12 cellular contexts compared by ENCODE assay signal in genomic region chr10:3239920-3240909, GRCh38.
DNase-seq lines count a peak whose midpoint lies in the region; ATAC-seq, FAIRE-seq and TF ChIP-seq lines count a peak whose summit lies in the region.
"Had no signal": no experiment of that assay in that cellular context is flagged by ENCODE, and none has a peak within 500 bp of the region (broad histone marks: within the 10 kb centered on the region; RNA-seq: fewer than 3 reads in every experiment).

No MANE protein-coding gene starts in this region.

- WGBS in SK-N-SH (ENCODE audit: low lambda C conversion rate), result 91% methylated on average over 28 of the region's 30 CpGs
- 49% methylated on average over 22 of the region's 30 CpGs for WGBS in HepG2 (ENCODE audit: low lambda C conversion rate)
- WGBS in spleen, 5 donors, result 45 to 56% (median 52%) methylated on average over 30 of the region's 30 CpGs

- H3K27me3 ChIP-seq in SK-N-SH (ENCODE audit: insufficient read depth), result no peaks in the 10 kb centered on the region
- peaks cover 5 to 71% of the 10 kb centered on the region in 2 experiments for H3K27me3 ChIP-seq in HepG2 (ENCODE audit: control insufficient read depth in 1 of 2, insufficient read depth in 2 of 2, low read length in 2 of 2)
- H3K27me3 ChIP-seq in spleen (replicated peaks in 1 of 7), result peaks cover 0 to 13% (median 0%) of the 10 kb centered on the region in 7 donors
- no peaks in the 10 kb centered on the region for H3K27me3 ChIP-seq in MM.1S (replicated peaks; ENCODE audit: insufficient read depth, low read length)
- H3K27me3 ChIP-seq: SJSA1 had no signal

- ATAC-seq in SK-N-SH treated with all-trans-retinoic acid at 6 μM for 48 hours (no peak; the same call in 1 of the 3 replicates), T-helper 17 cell (no peak), HepG2 (peak; percentile 26), left colon (no peak)

- POLR2A ChIA-PET in SK-N-SH (lab: Yijun Ruan, JAX) (no interaction called here), HepG2 (lab: Yijun Ruan, JAX) (no interaction called here)

- H3K36me3 ChIP-seq in SK-N-SH (replicated peaks in 1 of 2; ENCODE audit: control insufficient read depth in 1 of 2, insufficient read depth in 2 of 2, low read length in 1 of 2), result no peaks in the 10 kb centered on the region
- no peaks in the 10 kb centered on the region for H3K36me3 ChIP-seq in HepG2 (replicated peaks in 1 of 2; ENCODE audit: control insufficient read depth in 1 of 2, insufficient read depth in 2 of 2, low read length in 2 of 2)
- H3K36me3 ChIP-seq in spleen, result no peaks in the 10 kb centered on the region
- no peaks in the 10 kb centered on the region for H3K36me3 ChIP-seq in MM.1S (replicated peaks; ENCODE audit: insufficient read depth, low read length)
- H3K36me3 ChIP-seq: SJSA1 had no signal

- peak overlapping the region; percentile 36 for H3K4me3 Mint-ChIP-seq in T-helper 17 cell

- H3K36me3 Mint-ChIP-seq in T-helper 17 cell (ENCODE audit: low read depth), result no peaks in the 10 kb centered on the region

- H3F3A ChIP-seq in SK-N-SH (replicated peaks; ENCODE audit: insufficient read depth) (no peaks in the 10 kb centered on the region), MM.1S (ENCODE audit: insufficient read depth, low read length) (no peaks in the 10 kb centered on the region)

- no peak for TF ChIP-seq RAD21 in SK-N-SH (IDR thresholded peaks at IDR 0.05; ENCODE audit: low read length)
- no peak for TF ChIP-seq RAD21 in HepG2 (CRISPR knock-in tag; IDR thresholded peaks at IDR 0.05)

- H3K9me2 ChIP-seq in SK-N-SH (no peaks in the 10 kb centered on the region), MM.1S (replicated peaks; ENCODE audit: insufficient read depth, low read length) (no peaks in the 10 kb centered on the region)

- DNase-seq in SK-N-SH, result no peak
- DNase-seq in T-helper 17 cell, result no peak
- DNase-seq in HepG2 (ENCODE audit: low spot score), result no peak
- no peak for DNase-seq in spleen
- DNase-seq in NCI-H526 (lab: John Stamatoyannopoulos, UW), result no peak
- DNase-seq in MM.1S, result no peak
- DNase-seq in left colon, result no peak
- DNase-seq: cortex of kidney, NCI-H1930 had no signal

- TF ChIP-seq CTCF in SK-N-SH (IDR thresholded peaks at IDR 0.05) (no peak), HepG2 (CRISPR knock-in tag; IDR thresholded peaks at IDR 0.05) (no peak), spleen (IDR thresholded peaks at IDR 0.05 in 8 of 11, conservative IDR thresholded peaks at IDR 0.05 in 3 of 11) (peak in 2 of 11 experiments; percentile 7 to 18), MM.1S (IDR thresholded peaks at IDR 0.05; ENCODE audit: low read length) (no peak)

- H2AFZ ChIP-seq in SK-N-SH (ENCODE audit: low read depth) (0 out of 2 replicates have a peak overlapping the region, but pooled peaks have one; percentile 19), HepG2 (ENCODE audit: low read length) (no peak overlapping the region), MM.1S (ENCODE audit: low read length) (no peak overlapping the region)

- CTCF ChIA-PET in SK-N-SH (lab: Yijun Ruan, JAX) (interaction anchor here (0.6 to 1.9 kb wide), 33 partner anchors 9 to 1531 kb away, joined by 3 to 12 read pairs (median 3); partner anchors contain the start of gene KLF6), HepG2 (lab: Yijun Ruan, JAX; ENCODE audit: low intra/inter-chr PET ratio, low total read pairs) (interaction anchor here (2.3 to 2.6 kb wide), 2 partner anchors 1417 to 1527 kb away, joined by 7 to 9 read pairs; no protein-coding TSS in a partner anchor)

- H4K20me1 ChIP-seq in SK-N-SH (ENCODE audit: insufficient read depth) (no peaks in the 10 kb centered on the region), HepG2 (ENCODE audit: insufficient read depth, low read length) (no peaks in the 10 kb centered on the region), MM.1S (ENCODE audit: insufficient read depth, low read length) (no peaks in the 10 kb centered on the region)

- H3K4me1 ChIP-seq in SK-N-SH (ENCODE audit: control insufficient read depth in 1 of 2, insufficient read depth in 2 of 2, low read depth in 1 of 2, low read length in 1 of 2) (no peaks in the 10 kb centered on the region; a peak in 1 of 4 replicates), HepG2 (ENCODE audit: insufficient read depth, low read length) (no peaks in the 10 kb centered on the region), spleen (peaks cover 0 to 16% (median 10%) of the 10 kb centered on the region in 6 donors), MM.1S (ENCODE audit: low read length) (no peaks in the 10 kb centered on the region)
- H3K4me1 ChIP-seq: Caco-2 had no signal

- TF ChIP-seq EP300 in SK-N-SH (IDR thresholded peaks at IDR 0.05; ENCODE audit: borderline replicate concordance in 1 of 2, low read depth in 1 of 2, low read length in 1 of 2) (no peak), HepG2 (IDR thresholded peaks at IDR 0.05; ENCODE audit: low read depth in 2 of 2, low read length in 2 of 2) (no peak), HepG2 (CRISPR knock-in tag; IDR thresholded peaks at IDR 0.05; ENCODE audit: borderline replicate concordance) (no peak)

- no TSS peak for BruUV-seq in HepG2 (replicated peaks; lab: Mats Ljungman, UMichigan)

- peak overlapping the region in 1 of 2 experiments; percentile 37; a peak in 1 of 4 replicates for H3K27ac ChIP-seq in SK-N-SH (ENCODE audit: low read depth in 2 of 2, low read length in 1 of 2)
- no peak overlapping the region for H3K27ac ChIP-seq in HepG2 (ENCODE audit: extremely low read length, insufficient read depth, low read length)
- H3K27ac ChIP-seq in spleen, result peak overlapping the region in 7 of 8 donors; percentile 66 to 78 (median 73)
- no peak overlapping the region for H3K27ac ChIP-seq in MM.1S (ENCODE audit: low read length)
- H3K27ac ChIP-seq: SJSA1 had no signal

- intact Hi-C loops in HepG2 (cut with micrococcal nuclease; ENCODE audit: unreplicated experiment) (loop anchor here (1.0 to 10.0 kb wide), 3 partner anchors 535 to 1527 kb away; no protein-coding TSS in a partner anchor), spleen (cut with DNase I; ENCODE audit: low total_unique reads) (loop anchor here (5.0 to 10.0 kb wide), 3 partner anchors 535 to 1527 kb away; no protein-coding TSS in a partner anchor), left colon (cut with DNase I, micrococcal nuclease) (loop anchor here (10.0 kb wide), 3 partner anchors 535 to 1525 kb away; no protein-coding TSS in a partner anchor)

- H3K4me3 ChIP-seq in SK-N-SH (ENCODE audit: low read depth in 2 of 2, low read length in 1 of 2) (no peak overlapping the region; a peak in 1 of 4 replicates), HepG2 (replicated peaks in 1 of 3; ENCODE audit: insufficient read depth in 1 of 3, low read depth in 2 of 3, low read length in 3 of 3) (no peak overlapping the region), spleen (peak overlapping the region in 5 of 8 donors; percentile 4 to 46 (median 19)), MM.1S (ENCODE audit: low read length) (no peak overlapping the region)
- H3K4me3 ChIP-seq: SJSA1 had no signal

- H3K79me2 ChIP-seq in SK-N-SH (ENCODE audit: insufficient read depth) (no peaks in the 10 kb centered on the region), HepG2 (ENCODE audit: insufficient read depth, low read length) (no peaks in the 10 kb centered on the region), MM.1S (ENCODE audit: low read length) (no peaks in the 10 kb centered on the region)

- no peak for TF ChIP-seq POLR2A in HepG2 (IDR thresholded peaks at IDR 0.05; ENCODE audit: insufficient read depth in 1 of 2, low read depth in 2 of 2, low read length in 2 of 2)
- no peak for TF ChIP-seq POLR2A in spleen (IDR thresholded peaks at IDR 0.05)

- no peak overlapping the region for H3K27ac Mint-ChIP-seq in T-helper 17 cell

- in situ Hi-C loops in HepG2 (cut with HindIII; ENCODE audit: extremely low pct_ligation_motif_present, low pct_unique_long_range_greater_than_20kb), result loop anchor here (10.0 to 25.0 kb wide), 2 partner anchors 522 to 1415 kb away; no protein-coding TSS in a partner anchor

- H3K9ac ChIP-seq in SK-N-SH (no peak overlapping the region), HepG2 (ENCODE audit: insufficient read depth, low read depth, low read length) (no peak overlapping the region), MM.1S (ENCODE audit: low read length) (no peak overlapping the region)

- no peak for FAIRE-seq in HepG2 (lab: Jason Lieb, UNC)

- H3K4me1 Mint-ChIP-seq in T-helper 17 cell, result no peaks in the 10 kb centered on the region

- H3K27me3 Mint-ChIP-seq in T-helper 17 cell, result peaks cover 20% of the 10 kb centered on the region

- H3K4me2 ChIP-seq in SK-N-SH (no peak overlapping the region), HepG2 (ENCODE audit: low read depth, low read length) (no peak overlapping the region), MM.1S (ENCODE audit: low read depth, low read length) (no peak overlapping the region)

- no peaks in the 10 kb centered on the region for H3K9me3 ChIP-seq in SK-N-SH
- H3K9me3 ChIP-seq in T-helper 17 cell (ENCODE audit: control insufficient read depth, low read length, poor library complexity, severe bottlenecking), result no peaks in the 10 kb centered on the region
- H3K9me3 ChIP-seq in HepG2 (ENCODE audit: low read length), result no peaks in the 10 kb centered on the region
- H3K9me3 ChIP-seq in spleen, result no peaks in the 10 kb centered on the region
- no peaks in the 10 kb centered on the region for H3K9me3 ChIP-seq in MM.1S (replicated peaks; ENCODE audit: insufficient read depth, low read length)
- H3K9me3 ChIP-seq: Caco-2, SJSA1 had no signal

TF ChIP-seq in SK-N-SH, 30 proteins besides CTCF, POLR2A, EP300 and RAD21 (continues in another document):
- TF ChIP-seq SMC3 (IDR thresholded peaks at IDR 0.05; ENCODE audit: low read depth, low read length), result no peak

TF ChIP-seq in SK-N-SH treated with all-trans-retinoic acid at 6 μM for 48 hours, 23 proteins besides CTCF, POLR2A, EP300 and RAD21 (continues in another document):
- no peak for TF ChIP-seq ZNF70 (CRISPR knock-in tag; IDR thresholded peaks at IDR 0.05)
- no peak for TF ChIP-seq ISL1 (CRISPR knock-in tag; IDR thresholded peaks at IDR 0.05)
- TF ChIP-seq TOX (CRISPR knock-in tag; IDR thresholded peaks at IDR 0.05; ENCODE audit: borderline replicate concordance), result no peak
- TF ChIP-seq ARNTL (CRISPR knock-in tag; IDR thresholded peaks at IDR 0.05; ENCODE audit: borderline replicate concordance, low read depth), result no peak
- no peak for TF ChIP-seq CSDC2 (CRISPR knock-in tag; IDR thresholded peaks at IDR 0.05)
- no peak for TF ChIP-seq ZFP30 (CRISPR knock-in tag; IDR thresholded peaks at IDR 0.05)
- no peak for TF ChIP-seq PPARA (CRISPR knock-in tag; IDR thresholded peaks at IDR 0.05; ENCODE audit: borderline replicate concordance)

TF ChIP-seq in HepG2, 621 proteins besides CTCF, POLR2A, EP300 and RAD21 (continues in another document):
- no peak for TF ChIP-seq ZNF207 (IDR thresholded peaks at IDR 0.05; ENCODE audit: borderline replicate concordance)

Comparison
In these comparisons a context has a peak if more than half of its experiments do, and no peak if none do; other contexts are left out.
1. H3K27ac ChIP-seq: peak in spleen (7 of 8); none in HepG2 (single experiment) and MM.1S (single experiment).
2. H3K4me3 ChIP-seq: peak in spleen (5 of 8); none in SK-N-SH (0 of 2), HepG2 (0 of 3) and MM.1S (single experiment).